32 cellular contexts compared by ENCODE assay signal in the genomic region with DNA sequence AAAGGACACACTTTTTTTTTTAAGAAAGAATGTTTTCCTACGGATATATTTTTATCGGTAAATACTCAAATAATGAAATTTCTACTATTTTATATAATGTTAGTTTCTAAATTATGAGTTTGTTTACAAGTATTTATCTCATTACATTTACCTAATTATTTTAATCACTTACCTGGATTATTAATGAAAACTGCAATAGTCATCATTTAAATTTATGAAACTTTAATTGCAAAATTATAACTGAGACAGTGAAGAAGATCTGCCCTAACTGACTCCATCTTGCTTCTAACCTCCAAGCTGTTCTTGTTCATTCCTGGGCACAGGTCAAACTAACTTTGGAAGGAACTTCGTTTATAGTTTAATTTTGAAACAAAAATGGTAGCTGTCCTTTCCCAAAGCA. TPM values are rescaled to one million over a fixed set of nuclear protein-coding genes. Genes with fewer than 3 reads are reported as not detected.
"Had no signal": no experiment of that assay in that cellular context is flagged by ENCODE, and none has a peak within 500 bp of the region (broad histone marks: within the 10 kb centered on the region; RNA-seq: fewer than 3 reads in every experiment).

No MANE protein-coding gene starts in this region.

- H3K9me3 Mint-ChIP-seq: naive thymus-derived CD4-positive, alpha-beta T cell; natural killer cell; neural crest cell; stimulated activated effector memory CD8-positive, alpha-beta T cell treated with anti-CD3 and anti-CD28 coated beads, Interleukin-12 subunit alpha, Interleukin-12 subunit beta, amount 100 ng/mL, for 72 hours; stimulated activated naive B cell treated with anti-CD40 and anti-IgM and Interleukin-4, amounts not matched to agents 10 μg/mL and 1 μg/mL and 100 μg/mL, for 72 hours; stimulated activated naive CD8-positive, alpha-beta T cell treated with anti-CD3 and anti-CD28 coated beads, Interleukin-15, Interleukin-2, amounts not matched to agents 100 ng/mL and 50 ng/mL, for 24 hours had no signal

- H3K4me3 ChIP-seq: ovary, psoas muscle, skin epidermis, smooth muscle cell, spleen, stomach, thoracic aorta, thyroid gland, tibial nerve, upper lobe of left lung, vagina had no signal

- H3K4me1 ChIP-seq: parathyroid adenoma, psoas muscle, spleen, stomach, thyroid gland, tibial nerve, upper lobe of left lung, vagina had no signal

- H3K36me3 ChIP-seq: neutrophil, ovary, spleen, stomach, thoracic aorta, thyroid gland, tibial nerve, upper lobe of left lung, vagina had no signal

- H3K9me3 ChIP-seq: neutrophil, ovary, psoas muscle, stomach, thoracic aorta, thyroid gland, tibial nerve, upper lobe of left lung, vagina had no signal

- H3K4me1 Mint-ChIP-seq: natural killer cell; nephron; neural crest cell; stimulated activated effector memory CD8-positive, alpha-beta T cell treated with anti-CD3 and anti-CD28 coated beads, Interleukin-12 subunit alpha, Interleukin-12 subunit beta, amount 100 ng/mL, for 72 hours; stimulated activated naive B cell treated with anti-CD40 and anti-IgM and Interleukin-4, amounts not matched to agents 10 μg/mL and 1 μg/mL and 100 μg/mL, for 72 hours had no signal

- H3K9ac ChIP-seq: parathyroid adenoma had no signal

- FAIRE-seq: urothelium cell line had no signal

- H3K79me2 ChIP-seq: parathyroid adenoma had no signal

- ATAC-seq: naive thymus-derived CD4-positive, alpha-beta T cell; natural killer cell; psoas muscle; right cardiac atrium; sciatic nerve; stimulated activated effector memory CD8-positive, alpha-beta T cell treated with anti-CD3 and anti-CD28 coated beads, Interleukin-12 subunit alpha, Interleukin-12 subunit beta, amount 100 ng/mL, for 72 hours; stimulated activated naive B cell treated with anti-CD40 and anti-IgM and Interleukin-4, amounts not matched to agents 10 μg/mL and 1 μg/mL and 100 μg/mL, for 72 hours had no signal

- H3K27me3 ChIP-seq: neutrophil, ovary, spleen, stomach, thyroid gland, tibial nerve, upper lobe of left lung, vagina had no signal

- H3K27ac Mint-ChIP-seq: naive thymus-derived CD4-positive, alpha-beta T cell; natural killer cell; nephron; progenitor cell of endocrine pancreas; stimulated activated effector memory CD8-positive, alpha-beta T cell treated with anti-CD3 and anti-CD28 coated beads, Interleukin-12 subunit alpha, Interleukin-12 subunit beta, amount 100 ng/mL, for 72 hours; stimulated activated naive B cell treated with anti-CD40 and anti-IgM and Interleukin-4, amounts not matched to agents 10 μg/mL and 1 μg/mL and 100 μg/mL, for 72 hours; stimulated activated naive CD8-positive, alpha-beta T cell treated with anti-CD3 and anti-CD28 coated beads, Interleukin-15, Interleukin-2, amounts not matched to agents 100 ng/mL and 50 ng/mL, for 24 hours had no signal

- H2AFZ ChIP-seq: parathyroid adenoma had no signal

- H3K27ac ChIP-seq: neutrophil, ovary, parathyroid adenoma, psoas muscle, skin epidermis, spleen, stomach, thoracic aorta, thyroid gland, tibial nerve, upper lobe of left lung, vagina had no signal

- H3K4me2 ChIP-seq: smooth muscle cell had no signal

- H3K4me3 Mint-ChIP-seq: naive thymus-derived CD4-positive, alpha-beta T cell; natural killer cell; nephron; neural crest cell; stimulated activated effector memory CD8-positive, alpha-beta T cell treated with anti-CD3 and anti-CD28 coated beads, Interleukin-12 subunit alpha, Interleukin-12 subunit beta, amount 100 ng/mL, for 72 hours; stimulated activated naive B cell treated with anti-CD40 and anti-IgM and Interleukin-4, amounts not matched to agents 10 μg/mL and 1 μg/mL and 100 μg/mL, for 72 hours; stimulated activated naive CD8-positive, alpha-beta T cell treated with anti-CD3 and anti-CD28 coated beads, Interleukin-15, Interleukin-2, amounts not matched to agents 100 ng/mL and 50 ng/mL, for 24 hours had no signal

- H3K36me3 Mint-ChIP-seq: naive thymus-derived CD4-positive, alpha-beta T cell; natural killer cell; stimulated activated effector memory CD8-positive, alpha-beta T cell treated with anti-CD3 and anti-CD28 coated beads, Interleukin-12 subunit alpha, Interleukin-12 subunit beta, amount 100 ng/mL, for 72 hours; stimulated activated naive B cell treated with anti-CD40 and anti-IgM and Interleukin-4, amounts not matched to agents 10 μg/mL and 1 μg/mL and 100 μg/mL, for 72 hours had no signal

- DNase-seq: naive thymus-derived CD4-positive, alpha-beta T cell; natural killer cell; nucleus accumbens; ovary; posterior cingulate gyrus; psoas muscle; right cardiac atrium; spleen; stimulated activated CD4-positive, alpha-beta T cell treated with anti-CD3 and anti-CD28 coated beads, Interleukin-12 subunit alpha, Interleukin-12 subunit beta, amount 100 ng/mL, for 4 hours; stimulated activated CD4-positive, alpha-beta T cell treated with anti-CD3 and anti-CD28 coated beads, Interleukin-1b, Interleukin-23, amount 100 ng/mL, for 48 hours; stimulated activated CD4-positive, alpha-beta T cell treated with anti-CD3 and anti-CD28 coated beads, Interleukin-4, amount 100 ng/mL, for 24 hours; stimulated activated naive B cell treated with anti-CD40 and anti-IgM and Interleukin-4, amounts not matched to agents 10 μg/mL and 1 μg/mL and 100 μg/mL, for 72 hours; stimulated activated naive CD4-positive, alpha-beta T cell treated with Interleukin-2 at 50 U/mL for 16 hours; stomach; thyroid gland; trophoblast cell; upper lobe of left lung had no signal

RNA-seq across cellular contexts. Expression of gene VSTM5, which starts 25.2 kb away (rescaled TPM):
- total RNA-seq: naive thymus-derived CD4-positive, alpha-beta T cell; natural killer cell; neural crest cell; spleen; subcutaneous adipose tissue; thoracic aorta; vagina had no signal
- polyA plus RNA-seq: naive thymus-derived CD4-positive, alpha-beta T cell; spleen had no signal
